In genomic region chr6:156881687-156882629, GRCh38 we compare ENCODE assay signal across 13 cellular contexts.
DNase-seq lines count a peak whose midpoint lies in the region; ATAC-seq, FAIRE-seq and TF ChIP-seq lines count a peak whose summit lies in the region.
"Had no signal": no experiment of that assay in that cellular context is flagged by ENCODE, and none has a peak within 500 bp of the region (broad histone marks: within the 10 kb centered on the region; RNA-seq: fewer than 3 reads in every experiment).

No MANE protein-coding gene starts in this region.

- in situ Hi-C loops in K562 (cut with MboI) = no loop called here

- H3K4me3 ChIP-seq in left ventricle myocardium inferior = no peak overlapping the region
- no peak overlapping the region for H3K4me3 ChIP-seq in right atrium auricular region
- H3K4me3 ChIP-seq in K562 = no peak overlapping the region

- H3K9me3 Mint-ChIP-seq in stimulated activated naive B cell treated with anti-CD40 and anti-IgM and Interleukin-4, amounts not matched to agents 10 μg/mL and 1 μg/mL and 100 μg/mL, for 72 hours = peaks cover 1 to 3% of the 10 kb centered on the region in 2 donors
- H3K9me3 Mint-ChIP-seq: activated naive CD4-positive, alpha-beta T cell treated with anti-CD3 and anti-CD28 coated beads for 36 hours had no signal

- TF ChIP-seq EP300 in K562 (IDR thresholded peaks at IDR 0.05; ENCODE audit: low read length) = no peak

- H3K36me3 Mint-ChIP-seq in stimulated activated naive B cell treated with anti-CD40 and anti-IgM and Interleukin-4, amounts not matched to agents 10 μg/mL and 1 μg/mL and 100 μg/mL, for 72 hours = peaks cover 15 to 27% of the 10 kb centered on the region in 2 donors

- FAIRE-seq in K562 (lab: Jason Lieb, UNC) = no peak

- peaks cover 52 to 80% of the 10 kb centered on the region in 2 donors for H3K4me1 Mint-ChIP-seq in stimulated activated naive B cell treated with anti-CD40 and anti-IgM and Interleukin-4, amounts not matched to agents 10 μg/mL and 1 μg/mL and 100 μg/mL, for 72 hours

- H3K9me1 ChIP-seq in K562 (ENCODE audit: control insufficient read depth, insufficient read depth, low read length) = no peaks in the 10 kb centered on the region

- peak overlapping the region; percentile 43 for H3K27ac Mint-ChIP-seq in stimulated activated naive B cell treated with anti-CD40 and anti-IgM and Interleukin-4, amounts not matched to agents 10 μg/mL and 1 μg/mL and 100 μg/mL, for 72 hours
- H3K27ac Mint-ChIP-seq: activated naive CD4-positive, alpha-beta T cell treated with anti-CD3 and anti-CD28 coated beads for 36 hours had no signal

- no peaks in the 10 kb centered on the region for H3K9me3 ChIP-seq in left ventricle myocardium inferior (replicated peaks)
- H3K9me3 ChIP-seq in right atrium auricular region = no peaks in the 10 kb centered on the region
- no peaks in the 10 kb centered on the region for H3K9me3 ChIP-seq in K562 (replicated peaks; ENCODE audit: control insufficient read depth, insufficient read depth, low read depth, low read length)
- H3K9me3 ChIP-seq: SK-N-SH had no signal

- H3K27ac ChIP-seq in left ventricle myocardium inferior (replicated peaks) = peak overlapping the region; percentile 42
- no peak overlapping the region for H3K27ac ChIP-seq in right atrium auricular region
- no peak overlapping the region for H3K27ac ChIP-seq in K562 (ENCODE audit: extremely low read depth, low read depth, low read length)

- no peak for TF ChIP-seq POLR2A in K562 (conservative IDR thresholded peaks at IDR 0.05)

- no peak overlapping the region for H2AFZ ChIP-seq in K562 (ENCODE audit: low read depth, low read length)

- no peaks in the 10 kb centered on the region for H3K27me3 Mint-ChIP-seq in stimulated activated naive B cell treated with anti-CD40 and anti-IgM and Interleukin-4, amounts not matched to agents 10 μg/mL and 1 μg/mL and 100 μg/mL, for 72 hours

- peak overlapping the region in 1 of 2 experiments; percentile 43; a peak in 1 of 4 replicates for H3K9ac ChIP-seq in K562 (ENCODE audit: insufficient read depth in 1 of 2, low read depth in 2 of 2, low read length in 2 of 2)
- H3K9ac ChIP-seq: SK-N-SH had no signal

- TF ChIP-seq RAD21 in K562 (CRISPR knock-in tag; conservative IDR thresholded peaks at IDR 0.05 in 1 of 2, IDR thresholded peaks at IDR 0.05 in 1 of 2) = no peak

- H4K20me1 ChIP-seq in K562 (replicated peaks; ENCODE audit: control insufficient read depth, insufficient read depth, low read length) = peaks cover 19% of the 10 kb centered on the region; the same call in 1 of the 2 replicates

- intact Hi-C loops in left ventricle myocardium inferior (cut with micrococcal nuclease) (no loop called here), K562 (cut with micrococcal nuclease) (loop anchor here (5.0 to 10.0 kb wide), 2 partner anchors 100 to 197 kb away; no protein-coding TSS in a partner anchor)

- ATAC-seq in HG02610 (IDR thresholded peaks at IDR 0.05; ENCODE audit: unreplicated experiment) (peak; percentile 35), K562 (no peak), GM18861 (IDR thresholded peaks at IDR 0.05; ENCODE audit: unreplicated experiment) (no peak)
- peak; percentile 70 to 75 for ATAC-seq in stimulated activated naive B cell treated with anti-CD40 and anti-IgM and Interleukin-4, amounts not matched to agents 10 μg/mL and 1 μg/mL and 100 μg/mL, for 72 hours (replicated peaks)
- ATAC-seq: PC-3 had no signal

- peak overlapping the region; percentile 31 to 45 for H3K4me3 Mint-ChIP-seq in stimulated activated naive B cell treated with anti-CD40 and anti-IgM and Interleukin-4, amounts not matched to agents 10 μg/mL and 1 μg/mL and 100 μg/mL, for 72 hours
- H3K4me3 Mint-ChIP-seq: activated naive CD4-positive, alpha-beta T cell treated with anti-CD3 and anti-CD28 coated beads for 36 hours had no signal

- TF ChIP-seq CTCF in left ventricle myocardium inferior (IDR thresholded peaks at IDR 0.05; ENCODE audit: borderline replicate concordance) (no peak), right atrium auricular region (IDR thresholded peaks at IDR 0.05) (no peak), K562 (IDR thresholded peaks at IDR 0.05 in 2 of 3, conservative IDR thresholded peaks at IDR 0.05 in 1 of 3; ENCODE audit: insufficient read depth in 2 of 3, low read depth in 1 of 3, low read length in 3 of 3) (no peak)

- POLR2A ChIA-PET in K562 (lab: Yijun Ruan, JAX) = interaction anchor here (1.2 kb wide), 1 partner anchor 43 kb away, joined by 3 read pairs; no protein-coding TSS in a partner anchor

- H3K27me3 ChIP-seq in left ventricle myocardium inferior (ENCODE audit: low read depth) (no peaks in the 10 kb centered on the region), right atrium auricular region (no peaks in the 10 kb centered on the region), K562 (ENCODE audit: control insufficient read depth in 2 of 2, insufficient read depth in 2 of 2, low read length in 2 of 2) (no peaks in the 10 kb centered on the region)

- H3K4me1 ChIP-seq in left ventricle myocardium inferior (peaks cover 96% of the 10 kb centered on the region), right atrium auricular region (peaks cover 0 to 82% of the 10 kb centered on the region in 2 donors), K562 (replicated peaks in 1 of 2; ENCODE audit: control insufficient read depth in 2 of 2, insufficient read depth in 2 of 2, low read length in 2 of 2) (peaks cover 5 to 9% of the 10 kb centered on the region in 2 experiments; a peak in 2 of 5 replicates)

- no TSS peak for BruUV-seq in K562 (replicated peaks; lab: Mats Ljungman, UMichigan)

- peaks cover 88% of the 10 kb centered on the region for H3K79me2 ChIP-seq in K562 (ENCODE audit: control insufficient read depth, insufficient read depth, low read length)

- CTCF ChIA-PET in K562 (lab: Yijun Ruan, JAX; ENCODE audit: low intra/inter-chr PET ratio) = no interaction called here

- H3K36me3 ChIP-seq in left ventricle myocardium inferior (no peaks in the 10 kb centered on the region), right atrium auricular region (no peaks in the 10 kb centered on the region), K562 (ENCODE audit: control insufficient read depth, insufficient read depth, low read length) (no peaks in the 10 kb centered on the region)

- WGBS in K562 (ENCODE audit: insufficient coverage, low coverage, missing lambda C conversion rate) = 80% methylated on average over 10 of the region's 10 CpGs

- H3K4me2 ChIP-seq in K562 (ENCODE audit: insufficient read depth, low read length) = no peak overlapping the region
- H3K4me2 ChIP-seq: SK-N-SH had no signal

- DNase-seq in left ventricle myocardium inferior (no peak), right atrium auricular region (ENCODE audit: low spot score) (no peak), K562 (ENCODE audit: extremely low read depth in 1 of 4, low spot score in 3 of 4) (no peak), amygdala (lab: John Stamatoyannopoulos, UW) (no peak), HT-29 (ENCODE audit: low spot score) (no peak)
- no peak for DNase-seq in stimulated activated naive B cell treated with anti-CD40 and anti-IgM and Interleukin-4, amounts not matched to agents 10 μg/mL and 1 μg/mL and 100 μg/mL, for 72 hours
- DNase-seq: activated naive CD4-positive, alpha-beta T cell treated with anti-CD3 and anti-CD28 coated beads for 36 hours; DMS 273 treated with DMSO at 0.1 percent for 48 hours; NCI-H1694 treated with DMSO at 0.1 percent for 48 hours; PC-3; SK-N-SH had no signal

TF ChIP-seq in K562, 482 proteins besides CTCF, POLR2A, EP300 and RAD21:
- TF ChIP-seq, protein P1, sequence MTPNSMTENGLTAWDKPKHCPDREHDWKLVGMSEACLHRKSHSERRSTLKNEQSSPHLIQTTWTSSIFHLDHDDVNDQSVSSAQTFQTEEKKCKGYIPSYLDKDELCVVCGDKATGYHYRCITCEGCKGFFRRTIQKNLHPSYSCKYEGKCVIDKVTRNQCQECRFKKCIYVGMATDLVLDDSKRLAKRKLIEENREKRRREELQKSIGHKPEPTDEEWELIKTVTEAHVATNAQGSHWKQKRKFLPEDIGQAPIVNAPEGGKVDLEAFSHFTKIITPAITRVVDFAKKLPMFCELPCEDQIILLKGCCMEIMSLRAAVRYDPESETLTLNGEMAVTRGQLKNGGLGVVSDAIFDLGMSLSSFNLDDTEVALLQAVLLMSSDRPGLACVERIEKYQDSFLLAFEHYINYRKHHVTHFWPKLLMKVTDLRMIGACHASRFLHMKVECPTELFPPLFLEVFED (CRISPR knock-in tag; conservative IDR thresholded peaks at IDR 0.05) = no peak
- TF ChIP-seq CEBPB (tag; IDR thresholded peaks at IDR 0.05) = peak; percentile 63

Comparison
In these comparisons a context has a peak if more than half of its experiments do, and no peak if none do; other contexts are left out.
1. ATAC-seq: peak in HG02610 (single experiment) and stimulated activated naive B cell treated with anti-CD40 and anti-IgM and Interleukin-4, amounts not matched to agents 10 μg/mL and 1 μg/mL and 100 μg/mL, for 72 hours (2 of 2); none in K562 (single experiment) and GM18861 (single experiment).